Comparison of ENCODE assay signal across 14 cellular contexts in genomic region chr20:34023937-34024732, GRCh38. TPM values are rescaled to one million over a fixed set of nuclear protein-coding genes. Genes with fewer than 3 reads are reported as not detected.
A peak's percentile ranks its signal among the peaks of the same experiment; 100 is the strongest.
DNase-seq lines count a peak whose midpoint lies in the region; ATAC-seq and TF ChIP-seq lines count a peak whose summit lies in the region.
"Had no signal": no experiment of that assay in that cellular context is flagged by ENCODE, and none has a peak within 500 bp of the region (broad histone marks: within the 10 kb centered on the region; RNA-seq: fewer than 3 reads in every experiment).

No MANE protein-coding gene starts in this region.

- peaks cover 69% of the 10 kb centered on the region for H3K4me1 Mint-ChIP-seq in activated CD8-positive, alpha-beta T cell treated with anti-CD3 and anti-CD28 coated beads for 36 hours (ENCODE audit: low read depth)
- H3K4me1 Mint-ChIP-seq in activated CD8-positive, alpha-beta T cell treated with anti-CD3 and anti-CD28 coated beads, Interleukin-2, amount 10 ng/mL, durations not matched to agents 7 days and 5 days (ENCODE audit: low read depth), result peaks cover 49% of the 10 kb centered on the region

- H3K27me3 Mint-ChIP-seq in activated CD8-positive, alpha-beta T cell treated with anti-CD3 and anti-CD28 coated beads for 36 hours, result no peaks in the 10 kb centered on the region
- H3K27me3 Mint-ChIP-seq in activated CD8-positive, alpha-beta T cell treated with anti-CD3 and anti-CD28 coated beads, Interleukin-2, amount 10 ng/mL, durations not matched to agents 7 days and 5 days (ENCODE audit: low read depth), result no peaks in the 10 kb centered on the region
- H3K27me3 Mint-ChIP-seq: T-helper 17 cell had no signal

- peak overlapping the region; percentile 40 for H3K27ac Mint-ChIP-seq in activated CD8-positive, alpha-beta T cell treated with anti-CD3 and anti-CD28 coated beads for 36 hours
- no peak overlapping the region for H3K27ac Mint-ChIP-seq in activated CD8-positive, alpha-beta T cell treated with anti-CD3 and anti-CD28 coated beads, Interleukin-2, amount 10 ng/mL, durations not matched to agents 7 days and 5 days
- H3K27ac Mint-ChIP-seq: T-helper 17 cell had no signal

- CTCF ChIA-PET in activated CD8-positive, alpha-beta T cell treated with anti-CD3 and anti-CD28 coated beads for 36 hours (lab: Charles Lee), result interaction anchor here (2.7 kb wide), 1 partner anchor 19 kb away, joined by 7 read pairs; no protein-coding TSS in a partner anchor
- CTCF ChIA-PET in activated CD8-positive, alpha-beta T cell treated with anti-CD3 and anti-CD28 coated beads, Interleukin-2, amount 10 ng/mL, durations not matched to agents 7 days and 5 days (lab: Charles Lee), result interaction anchor here (1.3 to 1.4 kb wide), 2 partner anchors 46 to 88 kb away, joined by 3 read pairs; partner anchors contain the start of gene EIF2S2

- H3K4me3 ChIP-seq in kidney epithelial cell (ENCODE audit: low read depth, low read length) (no peak overlapping the region), skeletal muscle tissue (ENCODE audit: low read length in 3 of 3) (peak overlapping the region in 1 of 3 donors; percentile 24)
- H3K4me3 ChIP-seq: ascending aorta had no signal

- H3K9ac ChIP-seq in skeletal muscle tissue (ENCODE audit: low read depth in 1 of 3, low read length in 3 of 3), result peak overlapping the region in 2 of 3 donors; percentile 28 to 40

- no peak for TF ChIP-seq CTCF in activated CD8-positive, alpha-beta T cell treated with anti-CD3 and anti-CD28 coated beads for 36 hours (IDR thresholded peaks at IDR 0.05)
- TF ChIP-seq CTCF in kidney epithelial cell (IDR thresholded peaks at IDR 0.05; ENCODE audit: insufficient read depth, low read length, poor library complexity, severe bottlenecking), result no peak

- H3K36me3 ChIP-seq in kidney epithelial cell (ENCODE audit: control insufficient read depth, insufficient read depth, low read length) (no peaks in the 10 kb centered on the region), skeletal muscle tissue (ENCODE audit: control insufficient read depth in 3 of 3, insufficient read depth in 3 of 3, low read length in 3 of 3) (no peaks in the 10 kb centered on the region)
- H3K36me3 ChIP-seq: ascending aorta had no signal

- DNase-seq in activated CD8-positive, alpha-beta T cell treated with anti-CD3 and anti-CD28 coated beads for 36 hours, result no peak
- no peak for DNase-seq in activated CD8-positive, alpha-beta T cell treated with anti-CD3 and anti-CD28 coated beads, Interleukin-2, amount 10 ng/mL, durations not matched to agents 7 days and 5 days
- DNase-seq in NCI-H524 treated with DMSO at 0.1 percent for 48 hours (lab: John Stamatoyannopoulos, UW) (peak; percentile 37), kidney epithelial cell (ENCODE audit: low read depth) (peak; percentile 7), RPMI8226 (no peak), inferior parietal cortex (ENCODE audit: extremely low spot score) (no peak)
- DNase-seq: activated CD4-positive, alpha-beta T cell treated with anti-CD3 and anti-CD28 coated beads for 4 hours; cortex of kidney; left cardiac atrium; stimulated activated CD4-positive, alpha-beta T cell treated with anti-CD3 and anti-CD28 coated beads, Interleukin-2, amount 100 ng/mL, for 48 hours; T-helper 17 cell had no signal

- no peak overlapping the region for H3K4me3 Mint-ChIP-seq in activated CD8-positive, alpha-beta T cell treated with anti-CD3 and anti-CD28 coated beads for 36 hours
- H3K4me3 Mint-ChIP-seq in activated CD8-positive, alpha-beta T cell treated with anti-CD3 and anti-CD28 coated beads, Interleukin-2, amount 10 ng/mL, durations not matched to agents 7 days and 5 days, result no peak overlapping the region

- peaks cover 35 to 44% (median 40%) of the 10 kb centered on the region in 3 donors for H3K4me1 ChIP-seq in skeletal muscle tissue (ENCODE audit: control insufficient read depth in 3 of 3, insufficient read depth in 3 of 3, low read length in 3 of 3)

- intact Hi-C loops in activated CD8-positive, alpha-beta T cell treated with anti-CD3 and anti-CD28 coated beads for 36 hours (cut with micrococcal nuclease), result no loop called here

- peak overlapping the region; percentile 48 for H3K27ac ChIP-seq in skeletal muscle tissue (ENCODE audit: low read depth, low read length)
- H3K27ac ChIP-seq: ascending aorta had no signal

- H3K36me3 Mint-ChIP-seq in activated CD8-positive, alpha-beta T cell treated with anti-CD3 and anti-CD28 coated beads for 36 hours (ENCODE audit: low read depth), result peaks cover 9% of the 10 kb centered on the region
- H3K36me3 Mint-ChIP-seq in activated CD8-positive, alpha-beta T cell treated with anti-CD3 and anti-CD28 coated beads, Interleukin-2, amount 10 ng/mL, durations not matched to agents 7 days and 5 days (ENCODE audit: low read depth), result peaks cover 12% of the 10 kb centered on the region

- POLR2A ChIA-PET in activated CD8-positive, alpha-beta T cell treated with anti-CD3 and anti-CD28 coated beads for 36 hours (lab: Charles Lee), result interaction anchor here (1.0 kb wide), 1 partner anchor 18 kb away, joined by 3 read pairs; no protein-coding TSS in a partner anchor
- POLR2A ChIA-PET in activated CD8-positive, alpha-beta T cell treated with anti-CD3 and anti-CD28 coated beads, Interleukin-2, amount 10 ng/mL, durations not matched to agents 7 days and 5 days (lab: Charles Lee), result interaction anchor here (0.9 kb wide), 1 partner anchor 13 kb away, joined by 3 read pairs; no protein-coding TSS in a partner anchor

- H3K9me3 ChIP-seq in skeletal muscle tissue (ENCODE audit: control insufficient read depth in 3 of 3, low read length in 3 of 3), result no peaks in the 10 kb centered on the region
- H3K9me3 ChIP-seq: ascending aorta had no signal

- no peaks in the 10 kb centered on the region for H3K9me3 Mint-ChIP-seq in activated CD8-positive, alpha-beta T cell treated with anti-CD3 and anti-CD28 coated beads for 36 hours
- H3K9me3 Mint-ChIP-seq in activated CD8-positive, alpha-beta T cell treated with anti-CD3 and anti-CD28 coated beads, Interleukin-2, amount 10 ng/mL, durations not matched to agents 7 days and 5 days (ENCODE audit: insufficient read depth), result no peaks in the 10 kb centered on the region

- no peak for ATAC-seq in activated CD8-positive, alpha-beta T cell treated with anti-CD3 and anti-CD28 coated beads for 36 hours
- no peak for ATAC-seq in activated CD8-positive, alpha-beta T cell treated with anti-CD3 and anti-CD28 coated beads, Interleukin-2, amount 10 ng/mL, durations not matched to agents 7 days and 5 days
- no peak for ATAC-seq in HG03354 (IDR thresholded peaks at IDR 0.05; ENCODE audit: poor library complexity, severe bottlenecking, unreplicated experiment)
- ATAC-seq: T-helper 17 cell had no signal

- H3K27me3 ChIP-seq in kidney epithelial cell (ENCODE audit: control insufficient read depth, insufficient read depth, low read length), result no peaks in the 10 kb centered on the region
- no peaks in the 10 kb centered on the region for H3K27me3 ChIP-seq in skeletal muscle tissue (ENCODE audit: control insufficient read depth in 3 of 3, insufficient read depth in 3 of 3, low read length in 3 of 3)
- H3K27me3 ChIP-seq: ascending aorta had no signal

RNA-seq across cellular contexts. Expression of gene RALY, which starts 30.4 kb away (rescaled TPM):
- 100 to 1,000 TPM; 151 to 153 TPM for total RNA-seq in activated CD8-positive, alpha-beta T cell treated with anti-CD3 and anti-CD28 coated beads for 36 hours
- total RNA-seq in activated CD8-positive, alpha-beta T cell treated with anti-CD3 and anti-CD28 coated beads, Interleukin-2, amount 10 ng/mL, durations not matched to agents 7 days and 5 days, result 100 to 1,000 TPM; 232 to 233 TPM
- total RNA-seq in kidney epithelial cell, result 119 and 138 TPM in 2 replicates
- 52.2 TPM for total RNA-seq in skeletal muscle tissue

Comparison
In these comparisons a context has a peak if more than half of its experiments do, and no peak if none do; other contexts are left out.
1. DNase-seq: peak in NCI-H524 treated with DMSO at 0.1 percent for 48 hours (single experiment) and kidney epithelial cell (single experiment); none in activated CD8-positive, alpha-beta T cell treated with anti-CD3 and anti-CD28 coated beads for 36 hours (single experiment), activated CD8-positive, alpha-beta T cell treated with anti-CD3 and anti-CD28 coated beads, Interleukin-2, amount 10 ng/mL, durations not matched to agents 7 days and 5 days (single experiment), RPMI8226 (single experiment) and inferior parietal cortex (single experiment).